Comparison of ENCODE assay signal across 15 cellular contexts in the genomic region with DNA sequence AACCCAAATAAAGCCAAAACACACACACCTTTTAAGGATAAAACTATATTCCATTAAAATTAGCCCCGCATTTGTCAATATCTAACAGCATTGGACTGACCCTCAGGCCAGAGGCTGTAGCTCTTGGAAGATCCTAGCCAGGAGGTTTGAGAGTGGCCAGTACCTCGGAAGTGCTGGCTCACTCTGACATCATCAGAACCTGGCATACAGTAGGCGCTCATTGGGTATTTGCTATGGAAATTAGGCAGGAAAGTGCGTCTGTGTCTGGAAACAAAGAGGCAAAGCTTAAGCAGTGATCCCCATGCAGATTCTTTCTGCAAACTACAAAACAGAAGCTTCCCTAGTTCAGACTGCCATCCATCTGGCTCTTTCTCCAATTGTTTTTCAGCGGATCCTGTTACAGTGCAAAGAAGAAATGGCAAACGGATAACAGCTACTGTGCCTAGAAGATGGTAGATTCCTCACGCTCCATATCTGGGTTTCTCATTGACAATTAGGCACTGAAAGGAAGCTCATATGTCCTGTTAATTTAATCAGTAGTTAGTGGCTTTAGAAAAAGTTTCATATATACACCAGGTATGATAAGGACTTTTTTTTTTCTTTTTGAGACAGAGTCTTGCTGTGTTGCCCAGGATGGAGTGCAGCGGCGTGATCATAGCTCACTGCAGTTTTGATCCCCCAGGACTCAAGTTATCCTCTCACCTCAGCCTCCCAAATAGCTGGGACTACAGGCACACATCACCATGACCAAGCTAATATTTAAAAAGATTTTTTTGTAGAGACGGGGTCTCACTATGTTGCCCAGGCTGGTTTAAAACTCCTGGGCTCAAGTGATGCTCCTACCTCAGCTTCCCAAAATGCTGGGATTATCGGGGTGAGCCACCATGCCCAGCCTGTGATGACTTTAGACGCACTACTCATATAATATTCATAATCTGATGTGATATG. TPM values are rescaled to one million over a fixed set of nuclear protein-coding genes. Genes with fewer than 3 reads are reported as not detected.
DNase-seq lines count a peak whose midpoint lies in the region; ATAC-seq and TF ChIP-seq lines count a peak whose summit lies in the region.
"Had no signal": no experiment of that assay in that cellular context is flagged by ENCODE, and none has a peak within 500 bp of the region (broad histone marks: within the 10 kb centered on the region; RNA-seq: fewer than 3 reads in every experiment).

No MANE protein-coding gene starts in this region.

- no peak for ATAC-seq in CD4-positive, CD25-positive, alpha-beta regulatory T cell (ENCODE audit: low read depth in 2 of 2)
- ATAC-seq in HG03571 (IDR thresholded peaks at IDR 0.05; ENCODE audit: unreplicated experiment): no peak
- ATAC-seq: left ventricle myocardium superior had no signal

- POLR2A ChIA-PET in HEK293 (lab: Yijun Ruan, JAX): interaction anchor here (1.9 kb wide), 1 partner anchor 13 kb away, joined by 6 read pairs; no protein-coding TSS in a partner anchor

- intact Hi-C loops in activated T-helper 2 cell treated with anti-CD3 and anti-CD28 coated beads, Interferon-gamma antibody, Interleukin-2, Interleukin-4, amounts not matched to agents 10 μg/mL and 5 μg/mL and 100 μg/mL, durations not matched to agents 14 hours and 24 hours and 36 hours (cut with micrococcal nuclease): loop anchor here (1.0 to 5.0 kb wide), 3 partner anchors 15 to 530 kb away; no protein-coding TSS in a partner anchor
- intact Hi-C loops in tibial artery (cut with DNase I; ENCODE audit: low total_unique reads) (no loop called here), posterior vena cava (cut with DNase I) (loop anchor here in 1 of 2 donors (5.0 kb wide), 1 partner anchor 870 kb away; no protein-coding TSS in a partner anchor)

- H3K27me3 Mint-ChIP-seq in CD4-positive, CD25-positive, alpha-beta regulatory T cell: peaks cover 4% of the 10 kb centered on the region
- no peaks in the 10 kb centered on the region for H3K27me3 Mint-ChIP-seq in activated T-helper 2 cell treated with anti-CD3 and anti-CD28 coated beads, Interferon-gamma antibody, Interleukin-2, Interleukin-4, amounts not matched to agents 10 μg/mL and 5 μg/mL and 100 μg/mL, durations not matched to agents 14 hours and 24 hours and 36 hours (ENCODE audit: low read depth)

- DNase-seq in CD4-positive, CD25-positive, alpha-beta regulatory T cell: peak in 1 of 3 donors; percentile 73
- DNase-seq in activated T-helper 2 cell treated with anti-CD3 and anti-CD28 coated beads, Interferon-gamma antibody, Interleukin-2, Interleukin-4, amounts not matched to agents 10 μg/mL and 5 μg/mL and 100 μg/mL, durations not matched to agents 14 hours and 24 hours and 36 hours (ENCODE audit: low spot score): no peak
- DNase-seq in tibial artery: no peak
- DNase-seq in posterior vena cava (ENCODE audit: low spot score): no peak
- no peak for DNase-seq in GM03348 (ENCODE audit: low spot score)
- DNase-seq: activated CD8-positive, alpha-beta memory T cell treated with anti-CD3 and anti-CD28 coated beads, Interleukin-2, amount 50 U/mL, for 4 hours; cerebellar nuclear complex; COR-L47; left ventricle myocardium superior; NCI-H1048; NCI-H774; trophoblast cell had no signal

- peaks cover 34% of the 10 kb centered on the region for H3K36me3 Mint-ChIP-seq in CD4-positive, CD25-positive, alpha-beta regulatory T cell
- H3K36me3 Mint-ChIP-seq in activated T-helper 2 cell treated with anti-CD3 and anti-CD28 coated beads, Interferon-gamma antibody, Interleukin-2, Interleukin-4, amounts not matched to agents 10 μg/mL and 5 μg/mL and 100 μg/mL, durations not matched to agents 14 hours and 24 hours and 36 hours (ENCODE audit: low read depth): peaks cover 77% of the 10 kb centered on the region

- no peaks in the 10 kb centered on the region for H3K9me3 ChIP-seq in CD4-positive, CD25-positive, alpha-beta regulatory T cell (ENCODE audit: control insufficient read depth in 2 of 2, low read length in 2 of 2)
- H3K9me3 ChIP-seq in HEK293 (ENCODE audit: control insufficient read depth, insufficient read depth, low read depth, low read length) (no peaks in the 10 kb centered on the region), mononuclear cell (ENCODE audit: low read depth, low read length) (no peaks in the 10 kb centered on the region), tibial artery (no peaks in the 10 kb centered on the region)

- peak overlapping the region; percentile 83 for H3K27ac ChIP-seq in CD4-positive, CD25-positive, alpha-beta regulatory T cell (ENCODE audit: insufficient read depth, low read length, poor library complexity, severe bottlenecking)
- H3K27ac ChIP-seq in HEK293 (ENCODE audit: extremely low read depth, low read depth, low read length): no peak overlapping the region
- H3K27ac ChIP-seq in tibial artery: no peak overlapping the region

- H3K4me3 ChIP-seq in CD4-positive, CD25-positive, alpha-beta regulatory T cell (ENCODE audit: low read depth, low read length): peak overlapping the region; percentile 99
- H3K4me3 ChIP-seq in HEK293 (ENCODE audit: low read depth, low read length): no peak overlapping the region
- peak overlapping the region; percentile 82 for H3K4me3 ChIP-seq in mononuclear cell (ENCODE audit: low read length)
- no peak overlapping the region for H3K4me3 ChIP-seq in tibial artery

- H3K9me3 Mint-ChIP-seq in CD4-positive, CD25-positive, alpha-beta regulatory T cell: peaks cover 0 to 2% (median 0%) of the 10 kb centered on the region in 7 donors
- H3K9me3 Mint-ChIP-seq in activated T-helper 2 cell treated with anti-CD3 and anti-CD28 coated beads, Interferon-gamma antibody, Interleukin-2, Interleukin-4, amounts not matched to agents 10 μg/mL and 5 μg/mL and 100 μg/mL, durations not matched to agents 14 hours and 24 hours and 36 hours: no peaks in the 10 kb centered on the region

- TF ChIP-seq CTCF in HEK293 (tag by site-specific recombination; IDR thresholded peaks at IDR 0.05) (no peak), tibial artery (IDR thresholded peaks at IDR 0.05) (no peak)

- peaks cover 62% of the 10 kb centered on the region for H3K4me1 ChIP-seq in CD4-positive, CD25-positive, alpha-beta regulatory T cell (ENCODE audit: control insufficient read depth, insufficient read depth, low read length, poor library complexity, severe bottlenecking)
- H3K4me1 ChIP-seq in HEK293 (ENCODE audit: control insufficient read depth, insufficient read depth, low read length) (peaks cover 5% of the 10 kb centered on the region), mononuclear cell (ENCODE audit: insufficient read depth, low read length) (peaks cover 55% of the 10 kb centered on the region), tibial artery (peaks cover 0 to 11% (median 5%) of the 10 kb centered on the region in 4 donors)

- CTCF ChIA-PET in HEK293 (lab: Yijun Ruan, JAX): interaction anchor here (0.7 to 1.6 kb wide), 6 partner anchors 11 to 177 kb away, joined by 3 to 6 read pairs (median 4); no protein-coding TSS in a partner anchor

- no peaks in the 10 kb centered on the region for H3K27me3 ChIP-seq in CD4-positive, CD25-positive, alpha-beta regulatory T cell (ENCODE audit: control insufficient read depth, insufficient read depth, low read length)
- H3K27me3 ChIP-seq in mononuclear cell (ENCODE audit: insufficient read depth, low read length) (no peaks in the 10 kb centered on the region), tibial artery (peaks cover 0 to 33% of the 10 kb centered on the region in 2 donors)

- H3K36me3 ChIP-seq in CD4-positive, CD25-positive, alpha-beta regulatory T cell (ENCODE audit: control insufficient read depth, insufficient read depth, low read length): peaks cover 13% of the 10 kb centered on the region
- H3K36me3 ChIP-seq in HEK293 (ENCODE audit: control insufficient read depth in 2 of 2, insufficient read depth in 1 of 2, low read length in 2 of 2) (peaks cover 0 to 17% of the 10 kb centered on the region in 2 experiments; a peak in 2 of 3 replicates), tibial artery (no peaks in the 10 kb centered on the region)

- H3K4me1 Mint-ChIP-seq in CD4-positive, CD25-positive, alpha-beta regulatory T cell: peaks cover 20 to 59% (median 48%) of the 10 kb centered on the region in 4 donors
- H3K4me1 Mint-ChIP-seq in activated T-helper 2 cell treated with anti-CD3 and anti-CD28 coated beads, Interferon-gamma antibody, Interleukin-2, Interleukin-4, amounts not matched to agents 10 μg/mL and 5 μg/mL and 100 μg/mL, durations not matched to agents 14 hours and 24 hours and 36 hours (ENCODE audit: low read depth): peaks cover 67% of the 10 kb centered on the region

- peak overlapping the region; percentile 96 to 99 (median 98) for H3K4me3 Mint-ChIP-seq in CD4-positive, CD25-positive, alpha-beta regulatory T cell
- peak overlapping the region; percentile 95 for H3K4me3 Mint-ChIP-seq in activated T-helper 2 cell treated with anti-CD3 and anti-CD28 coated beads, Interferon-gamma antibody, Interleukin-2, Interleukin-4, amounts not matched to agents 10 μg/mL and 5 μg/mL and 100 μg/mL, durations not matched to agents 14 hours and 24 hours and 36 hours (ENCODE audit: low read depth)

- peak overlapping the region; percentile 96 to 99 (median 97) for H3K27ac Mint-ChIP-seq in CD4-positive, CD25-positive, alpha-beta regulatory T cell
- H3K27ac Mint-ChIP-seq in activated T-helper 2 cell treated with anti-CD3 and anti-CD28 coated beads, Interferon-gamma antibody, Interleukin-2, Interleukin-4, amounts not matched to agents 10 μg/mL and 5 μg/mL and 100 μg/mL, durations not matched to agents 14 hours and 24 hours and 36 hours: peak overlapping the region; percentile 89

TF ChIP-seq in HEK293, 187 proteins besides CTCF, POLR2A, EP300 and RAD21 (continues in another document):
- TF ChIP-seq, protein P1, sequence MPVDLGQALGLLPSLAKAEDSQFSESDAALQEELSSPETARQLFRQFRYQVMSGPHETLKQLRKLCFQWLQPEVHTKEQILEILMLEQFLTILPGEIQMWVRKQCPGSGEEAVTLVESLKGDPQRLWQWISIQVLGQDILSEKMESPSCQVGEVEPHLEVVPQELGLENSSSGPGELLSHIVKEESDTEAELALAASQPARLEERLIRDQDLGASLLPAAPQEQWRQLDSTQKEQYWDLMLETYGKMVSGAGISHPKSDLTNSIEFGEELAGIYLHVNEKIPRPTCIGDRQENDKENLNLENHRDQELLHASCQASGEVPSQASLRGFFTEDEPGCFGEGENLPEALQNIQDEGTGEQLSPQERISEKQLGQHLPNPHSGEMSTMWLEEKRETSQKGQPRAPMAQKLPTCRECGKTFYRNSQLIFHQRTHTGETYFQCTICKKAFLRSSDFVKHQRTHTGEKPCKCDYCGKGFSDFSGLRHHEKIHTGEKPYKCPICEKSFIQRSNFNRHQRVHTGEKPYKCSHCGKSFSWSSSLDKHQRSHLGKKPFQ (tag by site-specific recombination; IDR thresholded peaks at IDR 0.05): no peak
- peak; percentile 75 for TF ChIP-seq ZNF121 (tag by site-specific recombination; IDR thresholded peaks at IDR 0.05)
- no peak for TF ChIP-seq ZNF132 (tag by site-specific recombination; IDR thresholded peaks at IDR 0.05; ENCODE audit: borderline replicate concordance)

RNA-seq across cellular contexts. Expression of a gene that starts 1.9 kb away (rescaled TPM):
- total RNA-seq in CD4-positive, CD25-positive, alpha-beta regulatory T cell: 87.3 TPM
- polyA plus RNA-seq in CD4-positive, CD25-positive, alpha-beta regulatory T cell: 10 to 100 TPM; 62.4 to 70.3 (median 66.8) TPM
- 40.0 and 40.8 TPM in 2 replicates for total RNA-seq in activated T-helper 2 cell treated with anti-CD3 and anti-CD28 coated beads, Interferon-gamma antibody, Interleukin-2, Interleukin-4, amounts not matched to agents 10 μg/mL and 5 μg/mL and 100 μg/mL, durations not matched to agents 14 hours and 24 hours and 36 hours
- total RNA-seq in mononuclear cell (43.2 TPM), posterior vena cava (under 1 TPM; 0.38 to 0.74 TPM)

Comparison
In these comparisons a context has a peak if more than half of its experiments do, and no peak if none do; other contexts are left out.
1. H3K4me3 ChIP-seq: peak in CD4-positive, CD25-positive, alpha-beta regulatory T cell (single experiment) and mononuclear cell (single experiment); none in HEK293 (single experiment) and tibial artery (0 of 2).
2. RNA of a gene that starts 1.9 kb away (total RNA-seq): 87.3 TPM in CD4-positive, CD25-positive, alpha-beta regulatory T cell (single experiment), 43.2 TPM in mononuclear cell (single experiment) and 40.0 to 40.8 TPM in activated T-helper 2 cell treated with anti-CD3 and anti-CD28 coated beads, Interferon-gamma antibody, Interleukin-2, Interleukin-4, amounts not matched to agents 10 μg/mL and 5 μg/mL and 100 μg/mL, durations not matched to agents 14 hours and 24 hours and 36 hours; 0.38 to 0.74 TPM in posterior vena cava; every median in the first group is over 10 times any median in the second.